In the genomic region with DNA sequence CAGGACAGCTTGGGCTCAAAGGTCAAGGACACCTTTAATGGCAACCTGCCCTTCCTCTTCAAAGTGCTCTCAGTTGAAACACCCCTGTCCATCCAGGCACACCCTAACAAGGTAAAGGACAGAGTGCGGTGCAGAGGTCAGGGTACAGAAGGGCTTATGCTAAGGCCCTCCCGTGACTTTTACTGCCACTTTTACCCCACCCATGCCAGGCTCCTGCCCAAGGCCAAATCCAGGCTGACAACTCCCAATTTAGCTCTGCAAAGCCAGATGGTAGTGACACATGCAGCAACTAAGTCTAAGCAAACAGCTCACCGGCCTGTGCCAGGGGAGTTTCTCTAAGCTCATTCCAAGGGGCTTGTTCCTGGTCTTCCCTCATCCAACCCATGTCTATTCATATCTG, we compare ENCODE assay signal across 13 cellular contexts. TPM values are rescaled to one million over a fixed set of nuclear protein-coding genes. Genes with fewer than 3 reads are reported as not detected.
DNase-seq lines count a peak whose midpoint lies in the region; ATAC-seq and FAIRE-seq lines count a peak whose summit lies in the region.
"Had no signal": no experiment of that assay in that cellular context is flagged by ENCODE, and none has a peak within 500 bp of the region (broad histone marks: within the 10 kb centered on the region; RNA-seq: fewer than 3 reads in every experiment).

No MANE protein-coding gene starts in this region.

- WGBS in small intestine, 3 donors, result 5 to 80% (median 40%) methylated on average over 3 of the region's 3 CpGs

- POLR2A ChIA-PET in activated CD8-positive, alpha-beta T cell treated with anti-CD3 and anti-CD28 coated beads, Interleukin-2, amount 10 ng/mL, durations not matched to agents 7 days and 5 days (lab: Charles Lee), result interaction anchor here (1.5 kb wide), 1 partner anchor 107 kb away, joined by 3 read pairs; no protein-coding TSS in a partner anchor

- H3K9me3 ChIP-seq in small intestine (ENCODE audit: control insufficient read depth, low read depth), result no peaks in the 10 kb centered on the region

- peaks cover 30% of the 10 kb centered on the region for H3K36me3 Mint-ChIP-seq in activated CD8-positive, alpha-beta memory T cell treated with anti-CD3 and anti-CD28 coated beads, Interleukin-2, amount 10 ng/mL, durations not matched to agents 7 days and 5 days
- H3K36me3 Mint-ChIP-seq in activated CD8-positive, alpha-beta T cell treated with anti-CD3 and anti-CD28 coated beads, Interleukin-2, amount 10 ng/mL, durations not matched to agents 7 days and 5 days (ENCODE audit: low read depth), result peaks cover 37% of the 10 kb centered on the region
- H3K36me3 Mint-ChIP-seq in immature natural killer cell, result no peaks in the 10 kb centered on the region

- FAIRE-seq in small intestine (lab: Jason Lieb, UNC), result no peak
- FAIRE-seq: bronchial epithelial cell had no signal

- H3K4me3 ChIP-seq in small intestine (ENCODE audit: low read depth in 1 of 2, low read length in 2 of 2), result no peak overlapping the region

- H3K4me1 ChIP-seq in small intestine (ENCODE audit: control insufficient read depth in 2 of 2, insufficient read depth in 1 of 2, low read depth in 1 of 2, low read length in 1 of 2), result peaks cover 2 to 4% of the 10 kb centered on the region in 2 donors

- H3K27me3 Mint-ChIP-seq in activated CD8-positive, alpha-beta memory T cell treated with anti-CD3 and anti-CD28 coated beads, Interleukin-2, amount 10 ng/mL, durations not matched to agents 7 days and 5 days, result no peaks in the 10 kb centered on the region
- no peaks in the 10 kb centered on the region for H3K27me3 Mint-ChIP-seq in activated CD8-positive, alpha-beta T cell treated with anti-CD3 and anti-CD28 coated beads, Interleukin-2, amount 10 ng/mL, durations not matched to agents 7 days and 5 days (ENCODE audit: low read depth)
- H3K27me3 Mint-ChIP-seq in immature natural killer cell (ENCODE audit: low read depth in 3 of 3), result peaks cover 2 to 7% (median 2%) of the 10 kb centered on the region in 3 donors

- no peak for ATAC-seq in activated CD8-positive, alpha-beta memory T cell treated with anti-CD3 and anti-CD28 coated beads, Interleukin-2, amount 10 ng/mL, durations not matched to agents 7 days and 5 days
- ATAC-seq in activated CD8-positive, alpha-beta T cell treated with anti-CD3 and anti-CD28 coated beads, Interleukin-2, amount 10 ng/mL, durations not matched to agents 7 days and 5 days, result no peak
- no peak for ATAC-seq in GM19023 (IDR thresholded peaks at IDR 0.05; ENCODE audit: unreplicated experiment)

- H3K9me3 Mint-ChIP-seq in activated CD8-positive, alpha-beta memory T cell treated with anti-CD3 and anti-CD28 coated beads, Interleukin-2, amount 10 ng/mL, durations not matched to agents 7 days and 5 days (ENCODE audit: low read depth), result no peaks in the 10 kb centered on the region
- H3K9me3 Mint-ChIP-seq in activated CD8-positive, alpha-beta T cell treated with anti-CD3 and anti-CD28 coated beads, Interleukin-2, amount 10 ng/mL, durations not matched to agents 7 days and 5 days (ENCODE audit: insufficient read depth), result no peaks in the 10 kb centered on the region
- no peaks in the 10 kb centered on the region for H3K9me3 Mint-ChIP-seq in immature natural killer cell

- H3K4me1 Mint-ChIP-seq in activated CD8-positive, alpha-beta memory T cell treated with anti-CD3 and anti-CD28 coated beads, Interleukin-2, amount 10 ng/mL, durations not matched to agents 7 days and 5 days, result peaks cover 49% of the 10 kb centered on the region
- H3K4me1 Mint-ChIP-seq in activated CD8-positive, alpha-beta T cell treated with anti-CD3 and anti-CD28 coated beads, Interleukin-2, amount 10 ng/mL, durations not matched to agents 7 days and 5 days (ENCODE audit: low read depth), result peaks cover 53% of the 10 kb centered on the region
- H3K4me1 Mint-ChIP-seq in immature natural killer cell, result peaks cover 37 to 42% of the 10 kb centered on the region in 2 donors

- H3K27ac ChIP-seq in small intestine (ENCODE audit: low read depth in 1 of 2, low read length in 1 of 2), result peak overlapping the region; percentile 79 to 88

- peak overlapping the region; percentile 16 for H3K4me3 Mint-ChIP-seq in activated CD8-positive, alpha-beta memory T cell treated with anti-CD3 and anti-CD28 coated beads, Interleukin-2, amount 10 ng/mL, durations not matched to agents 7 days and 5 days
- H3K4me3 Mint-ChIP-seq in activated CD8-positive, alpha-beta T cell treated with anti-CD3 and anti-CD28 coated beads, Interleukin-2, amount 10 ng/mL, durations not matched to agents 7 days and 5 days, result peak overlapping the region; percentile 91
- peak overlapping the region in 4 of 5 donors; percentile 24 to 92 (median 38) for H3K4me3 Mint-ChIP-seq in immature natural killer cell

- DNase-seq in activated CD8-positive, alpha-beta memory T cell treated with anti-CD3 and anti-CD28 coated beads, Interleukin-2, amount 10 ng/mL, durations not matched to agents 7 days and 5 days, result no peak
- DNase-seq in activated CD8-positive, alpha-beta memory T cell treated with anti-CD3 and anti-CD28 coated beads for 24 hours, result no peak
- no peak for DNase-seq in activated CD8-positive, alpha-beta T cell treated with anti-CD3 and anti-CD28 coated beads, Interleukin-2, amount 10 ng/mL, durations not matched to agents 7 days and 5 days
- no peak for DNase-seq in immature natural killer cell
- DNase-seq in small intestine, result peak; percentile 97
- DNase-seq in ureter (ENCODE audit: low spot score), result no peak
- no peak for DNase-seq in NOMO-1 treated with dmso at 0.1 percent for 144 hours (lab: John Stamatoyannopoulos, UW; ENCODE audit: unreplicated experiment)
- DNase-seq: NCI-H1417 treated with DMSO at 0.1 percent for 48 hours; NCI-H774; occipital lobe; stimulated activated CD4-positive, alpha-beta T cell treated with anti-CD3 and anti-CD28 coated beads, Interleukin-4, amount 100 ng/mL, for 1 hour had no signal

- H3K36me3 ChIP-seq in small intestine (ENCODE audit: control insufficient read depth in 2 of 2, insufficient read depth in 2 of 2, low read length in 2 of 2), result no peaks in the 10 kb centered on the region

- peak overlapping the region; percentile 94 for H3K27ac Mint-ChIP-seq in activated CD8-positive, alpha-beta memory T cell treated with anti-CD3 and anti-CD28 coated beads, Interleukin-2, amount 10 ng/mL, durations not matched to agents 7 days and 5 days
- H3K27ac Mint-ChIP-seq in activated CD8-positive, alpha-beta T cell treated with anti-CD3 and anti-CD28 coated beads, Interleukin-2, amount 10 ng/mL, durations not matched to agents 7 days and 5 days, result no peak overlapping the region
- H3K27ac Mint-ChIP-seq in immature natural killer cell, result peak overlapping the region in 2 of 6 donors; percentile 9 to 49

- CTCF ChIA-PET in activated CD8-positive, alpha-beta memory T cell treated with anti-CD3 and anti-CD28 coated beads, Interleukin-2, amount 10 ng/mL, durations not matched to agents 7 days and 5 days (lab: Charles Lee), result interaction anchor here (1.6 to 6.1 kb wide), 2 partner anchors 9 to 15 kb away, joined by 3 to 43 read pairs; a partner anchor contains a TSS
- CTCF ChIA-PET in activated CD8-positive, alpha-beta T cell treated with anti-CD3 and anti-CD28 coated beads, Interleukin-2, amount 10 ng/mL, durations not matched to agents 7 days and 5 days (lab: Charles Lee), result interaction anchor here (1.6 to 3.1 kb wide), 3 partner anchors 10 to 110 kb away, joined by 3 to 40 read pairs (median 14); a partner anchor contains a TSS

- H3K27me3 ChIP-seq in small intestine (ENCODE audit: control insufficient read depth in 2 of 2, insufficient read depth in 2 of 2, low read length in 2 of 2), result no peaks in the 10 kb centered on the region

RNA-seq across cellular contexts. Expression of a gene that starts 1.6 kb away (rescaled TPM):
- 10 to 100 TPM; 52.8 to 59.0 TPM for total RNA-seq in activated CD8-positive, alpha-beta memory T cell treated with anti-CD3 and anti-CD28 coated beads, Interleukin-2, amount 10 ng/mL, durations not matched to agents 7 days and 5 days
- total RNA-seq in activated CD8-positive, alpha-beta T cell treated with anti-CD3 and anti-CD28 coated beads, Interleukin-2, amount 10 ng/mL, durations not matched to agents 7 days and 5 days, result 10 to 100 TPM; 55.7 to 56.7 TPM
- polyA plus RNA-seq in immature natural killer cell (10 to 100 TPM; 38.3 to 42.0 (median 40.9) TPM), small intestine (10 to 100 TPM; 41.1 to 88.3 (median 60.5) TPM)
- 50.8 TPM for total RNA-seq in ureter

RNA-seq across cellular contexts. Expression of a gene that starts 15.2 kb away (rescaled TPM):
- 100 to 1,000 TPM in 1 of 2 experiments, 10 to 100 TPM in 1; 95.2 to 119 TPM for total RNA-seq in activated CD8-positive, alpha-beta memory T cell treated with anti-CD3 and anti-CD28 coated beads, Interleukin-2, amount 10 ng/mL, durations not matched to agents 7 days and 5 days
- 10 to 100 TPM; 61.3 to 72.5 TPM for total RNA-seq in activated CD8-positive, alpha-beta T cell treated with anti-CD3 and anti-CD28 coated beads, Interleukin-2, amount 10 ng/mL, durations not matched to agents 7 days and 5 days
- polyA plus RNA-seq in immature natural killer cell (10 to 100 TPM in 2 of 3 donors, 1 to 10 TPM in 1; 9.5 to 29.6 (median 24.8) TPM), small intestine (10 to 100 TPM; 12.7 to 25.9 (median 17.3) TPM)
- 171 TPM for total RNA-seq in ureter

RNA-seq across cellular contexts. Expression of a gene that starts 18.3 kb away (rescaled TPM):
- total RNA-seq in activated CD8-positive, alpha-beta memory T cell treated with anti-CD3 and anti-CD28 coated beads, Interleukin-2, amount 10 ng/mL, durations not matched to agents 7 days and 5 days, result 100 to 1,000 TPM; 108 to 115 TPM
- total RNA-seq in activated CD8-positive, alpha-beta T cell treated with anti-CD3 and anti-CD28 coated beads, Interleukin-2, amount 10 ng/mL, durations not matched to agents 7 days and 5 days, result 100 to 1,000 TPM in 1 of 2 experiments, 10 to 100 TPM in 1; 96.9 to 105 TPM
- 100 to 1,000 TPM; 115 to 181 (median 141) TPM for polyA plus RNA-seq in immature natural killer cell
- polyA plus RNA-seq in small intestine, result 10 to 100 TPM; 52.3 to 92.3 (median 59.2) TPM
- 96.3 TPM for total RNA-seq in ureter

RNA-seq across cellular contexts. Expression of a gene that starts 46.4 kb away (rescaled TPM):
- total RNA-seq in activated CD8-positive, alpha-beta memory T cell treated with anti-CD3 and anti-CD28 coated beads, Interleukin-2, amount 10 ng/mL, durations not matched to agents 7 days and 5 days, result 100 to 1,000 TPM; 322 to 326 TPM
- 100 to 1,000 TPM; 305 to 313 TPM for total RNA-seq in activated CD8-positive, alpha-beta T cell treated with anti-CD3 and anti-CD28 coated beads, Interleukin-2, amount 10 ng/mL, durations not matched to agents 7 days and 5 days
- polyA plus RNA-seq in immature natural killer cell, result 100 to 1,000 TPM; 373 to 458 (median 447) TPM
- 100 to 1,000 TPM; 743 to 931 (median 873) TPM for polyA plus RNA-seq in small intestine
- total RNA-seq in ureter, result 172 TPM

RNA-seq across cellular contexts. Expression of a gene that starts 48.5 kb away (rescaled TPM):
- total RNA-seq in activated CD8-positive, alpha-beta memory T cell treated with anti-CD3 and anti-CD28 coated beads, Interleukin-2, amount 10 ng/mL, durations not matched to agents 7 days and 5 days, result 10 to 100 TPM; 48.5 to 58.6 TPM
- 10 to 100 TPM; 56.9 to 58.0 TPM for total RNA-seq in activated CD8-positive, alpha-beta T cell treated with anti-CD3 and anti-CD28 coated beads, Interleukin-2, amount 10 ng/mL, durations not matched to agents 7 days and 5 days
- polyA plus RNA-seq in immature natural killer cell (10 to 100 TPM; 26.0 to 48.4 (median 32.0) TPM), small intestine (100 to 1,000 TPM in 1 of 3 donors, 10 to 100 TPM in 2; 38.2 to 111 (median 71.1) TPM)
- total RNA-seq in ureter, result 54.8 TPM

Comparison
In these comparisons a context has a peak if more than half of its experiments do, and no peak if none do; other contexts are left out.
1. H3K4me3 Mint-ChIP-seq: peak in every context shown above with its lines; median percentile 91 in activated CD8-positive, alpha-beta T cell treated with anti-CD3 and anti-CD28 coated beads, Interleukin-2, amount 10 ng/mL, durations not matched to agents 7 days and 5 days; 38 in immature natural killer cell; 16 in activated CD8-positive, alpha-beta memory T cell treated with anti-CD3 and anti-CD28 coated beads, Interleukin-2, amount 10 ng/mL, durations not matched to agents 7 days and 5 days.